24 cellular contexts compared by ENCODE assay signal in the genomic region with DNA sequence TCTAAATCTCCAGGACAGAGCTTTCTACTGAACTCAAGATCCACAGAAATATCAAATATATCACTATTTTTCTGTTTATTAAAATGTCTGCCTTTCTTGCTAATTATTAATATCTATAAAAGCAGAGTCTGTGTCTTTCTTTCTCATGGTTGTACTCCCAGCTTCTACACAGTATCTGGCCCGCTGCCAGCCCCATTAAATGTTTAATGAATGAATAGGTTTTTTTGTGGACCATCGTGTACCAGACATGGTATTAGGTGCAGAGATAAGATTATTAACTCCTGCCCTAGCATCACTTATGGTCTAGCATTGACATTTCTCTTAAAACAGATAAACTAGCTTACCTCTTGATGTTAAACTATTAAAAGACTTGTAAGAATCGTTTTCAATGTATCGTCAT.
"Had no signal": no experiment of that assay in that cellular context is flagged by ENCODE, and none has a peak within 500 bp of the region (broad histone marks: within the 10 kb centered on the region; RNA-seq: fewer than 3 reads in every experiment).

No MANE protein-coding gene starts in this region.

- ATAC-seq: activated naive CD4-positive, alpha-beta T cell treated with anti-CD3 and anti-CD28 coated beads, Interleukin-2, amount 50 U/mL, for 72 hours; activated naive CD8-positive, alpha-beta T cell treated with anti-CD3 and anti-CD28 coated beads, Interleukin-2, amount 50 U/mL, for 24 hours; activated T-cell treated with anti-CD3 and anti-CD28 coated beads, Interleukin-2, amount 50 U/mL, for 4 hours; T-helper 17 cell had no signal

- H3K36me3 ChIP-seq: brain microvascular endothelial cell, cardiac muscle cell, SJCRH30 had no signal

- H3K4me3 ChIP-seq: cardiac muscle cell, SJCRH30 had no signal

- H3K9me3 Mint-ChIP-seq: activated B cell treated with CpG ODN at 0.5 μM for 24 hours; activated T-cell treated with anti-CD3 and anti-CD28 coated beads, Interleukin-2, amount 50 U/mL, for 4 hours had no signal

- H3K4me3 Mint-ChIP-seq: activated B cell treated with CpG ODN at 0.5 μM for 24 hours; activated CD4-positive, alpha-beta memory T cell treated with anti-CD3 and anti-CD28 coated beads for 36 hours; activated CD4-positive, alpha-beta T cell treated with anti-CD3 and anti-CD28 coated beads, Interleukin-2, amount 10 ng/mL, durations not matched to agents 7 days and 5 days; activated naive CD8-positive, alpha-beta T cell treated with anti-CD3 and anti-CD28 coated beads, Interleukin-2, amount 50 U/mL, for 24 hours; activated T-cell treated with anti-CD3 and anti-CD28 coated beads, Interleukin-2, amount 50 U/mL, for 4 hours; T-helper 17 cell had no signal

- H3K36me3 Mint-ChIP-seq: activated CD4-positive, alpha-beta memory T cell treated with anti-CD3 and anti-CD28 coated beads for 36 hours had no signal

- H3K4me1 ChIP-seq: SJCRH30 had no signal

- H3K27me3 ChIP-seq: brain microvascular endothelial cell, cardiac muscle cell, SJCRH30 had no signal

- H3K27ac Mint-ChIP-seq: activated B cell treated with CpG ODN at 0.5 μM for 24 hours; activated CD4-positive, alpha-beta memory T cell treated with anti-CD3 and anti-CD28 coated beads for 36 hours; activated CD4-positive, alpha-beta T cell treated with anti-CD3 and anti-CD28 coated beads, Interleukin-2, amount 10 ng/mL, durations not matched to agents 7 days and 5 days; activated naive CD4-positive, alpha-beta T cell treated with anti-CD3 and anti-CD28 coated beads, Interleukin-2, amount 50 U/mL, for 72 hours; activated naive CD8-positive, alpha-beta T cell treated with anti-CD3 and anti-CD28 coated beads, Interleukin-2, amount 50 U/mL, for 24 hours; T-helper 17 cell had no signal

- H3K9me3 ChIP-seq: SJCRH30 had no signal

- H3K27ac ChIP-seq: brain microvascular endothelial cell, cardiac muscle cell, SJCRH30 had no signal

- DNase-seq: activated B cell treated with CpG ODN at 0.5 μM for 24 hours; activated CD4-positive, alpha-beta memory T cell treated with anti-CD3 and anti-CD28 coated beads for 36 hours; activated CD4-positive, alpha-beta T cell treated with anti-CD3 and anti-CD28 coated beads, Interleukin-2, amount 10 ng/mL, durations not matched to agents 7 days and 5 days; activated CD8-positive, alpha-beta memory T cell treated with anti-CD3 and anti-CD28 coated beads for 24 hours; activated effector memory CD4-positive, alpha-beta T cell treated with anti-CD3 and anti-CD28 coated beads, Interleukin-2, amount 50 U/mL, for 16 hours; activated naive CD4-positive, alpha-beta T cell treated with Interleukin-2 at 50 U/mL for 16 hours; activated naive CD8-positive, alpha-beta T cell treated with anti-CD3 and anti-CD28 coated beads, Interleukin-2, amount 50 U/mL, for 24 hours; activated T-cell treated with anti-CD3 and anti-CD28 coated beads, Interleukin-2, amount 50 U/mL, for 4 hours; amygdala; brain microvascular endothelial cell; IMR-90; Kasumi-1; KBM-7; NCI-H1417; NCI-H1930; NCI-H2107; NCI-H446; NCI-H524; NCI-H774; T-helper 17 cell; T-helper 9 cell had no signal

- H3K27me3 Mint-ChIP-seq: activated B cell treated with CpG ODN at 0.5 μM for 24 hours; activated CD4-positive, alpha-beta memory T cell treated with anti-CD3 and anti-CD28 coated beads for 36 hours; activated CD4-positive, alpha-beta T cell treated with anti-CD3 and anti-CD28 coated beads, Interleukin-2, amount 10 ng/mL, durations not matched to agents 7 days and 5 days; activated naive CD8-positive, alpha-beta T cell treated with anti-CD3 and anti-CD28 coated beads, Interleukin-2, amount 50 U/mL, for 24 hours; T-helper 17 cell had no signal

- H3K4me1 Mint-ChIP-seq: activated B cell treated with CpG ODN at 0.5 μM for 24 hours, T-helper 17 cell had no signal
